ENCODE assay signal across 1 cellular context in genomic region chr1:94245747-94246438, GRCh38.
TF ChIP-seq lines count a peak whose summit lies in the region.

No MANE protein-coding gene starts in this region.

TF ChIP-seq in IMR-90, 13 proteins besides CTCF, POLR2A, EP300 and RAD21 (continued from another document):
- TF ChIP-seq SMC3 (IDR thresholded peaks at IDR 0.05; ENCODE audit: low read depth, low read length), result no peak
- TF ChIP-seq ELK1 (IDR thresholded peaks at IDR 0.05; ENCODE audit: borderline replicate concordance, low read depth, low read length), result no peak
- no peak for TF ChIP-seq CEBPB (IDR thresholded peaks at IDR 0.05; ENCODE audit: low read depth, low read length)
